ENCODE assay signal across 1 cellular context in the genomic region with DNA sequence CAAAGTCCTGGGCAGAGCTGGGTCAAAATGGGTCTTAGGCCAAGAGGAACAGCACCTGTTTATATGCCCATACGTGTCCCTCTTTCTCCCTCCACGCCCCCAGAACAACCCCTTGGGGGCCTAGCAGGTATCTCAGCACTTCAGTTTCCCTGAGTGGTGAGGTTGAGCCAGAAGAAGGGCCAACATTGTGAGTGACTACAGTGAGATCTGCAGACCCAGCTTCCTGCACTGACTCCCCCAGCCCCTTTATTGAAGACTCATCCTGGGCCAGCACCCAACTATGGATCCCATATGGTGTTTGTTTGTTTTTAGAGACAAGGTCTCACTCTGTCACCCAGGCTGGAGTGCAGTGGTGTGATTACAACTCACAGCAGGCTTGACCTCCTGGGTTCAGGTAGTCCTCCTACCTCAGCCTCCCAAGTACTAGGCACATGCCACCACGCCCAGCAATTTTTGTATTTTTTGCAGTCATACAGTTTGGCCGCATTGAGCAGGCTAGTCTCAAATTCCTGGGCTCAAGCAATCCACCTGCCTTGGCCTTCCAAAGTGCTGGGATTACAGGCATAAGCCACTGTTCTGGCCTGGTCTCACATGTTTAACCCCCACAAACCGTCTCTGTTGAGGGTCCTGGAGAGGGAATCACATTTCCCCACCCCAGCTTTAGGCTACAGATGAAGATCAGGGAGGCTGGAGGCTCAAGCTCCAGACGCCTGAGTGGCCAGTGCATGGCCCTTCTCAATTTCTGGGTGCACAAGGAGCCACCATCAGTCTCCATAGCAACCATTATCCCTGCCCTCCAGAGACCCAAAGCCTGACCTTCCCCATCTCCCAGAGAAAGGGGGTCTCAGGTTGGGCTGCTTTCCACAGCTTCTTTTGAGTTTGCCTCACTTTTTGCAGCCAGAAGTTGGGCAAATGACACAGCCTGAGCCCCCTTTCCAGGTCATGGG.
TF ChIP-seq lines count a peak whose summit lies in the region.

No MANE protein-coding gene starts in this region.

TF ChIP-seq in HepG2, 621 proteins besides CTCF, POLR2A, EP300 and RAD21:
- TF ChIP-seq ZNF768 (CRISPR knock-in tag; IDR thresholded peaks at IDR 0.05) (0 out of 2 replicates have a peak, but pooled peaks have one; percentile 0), TCF7L2 (IDR thresholded peaks at IDR 0.05; ENCODE audit: low read depth, low read length) (no peak)
- TF ChIP-seq, protein P1, sequence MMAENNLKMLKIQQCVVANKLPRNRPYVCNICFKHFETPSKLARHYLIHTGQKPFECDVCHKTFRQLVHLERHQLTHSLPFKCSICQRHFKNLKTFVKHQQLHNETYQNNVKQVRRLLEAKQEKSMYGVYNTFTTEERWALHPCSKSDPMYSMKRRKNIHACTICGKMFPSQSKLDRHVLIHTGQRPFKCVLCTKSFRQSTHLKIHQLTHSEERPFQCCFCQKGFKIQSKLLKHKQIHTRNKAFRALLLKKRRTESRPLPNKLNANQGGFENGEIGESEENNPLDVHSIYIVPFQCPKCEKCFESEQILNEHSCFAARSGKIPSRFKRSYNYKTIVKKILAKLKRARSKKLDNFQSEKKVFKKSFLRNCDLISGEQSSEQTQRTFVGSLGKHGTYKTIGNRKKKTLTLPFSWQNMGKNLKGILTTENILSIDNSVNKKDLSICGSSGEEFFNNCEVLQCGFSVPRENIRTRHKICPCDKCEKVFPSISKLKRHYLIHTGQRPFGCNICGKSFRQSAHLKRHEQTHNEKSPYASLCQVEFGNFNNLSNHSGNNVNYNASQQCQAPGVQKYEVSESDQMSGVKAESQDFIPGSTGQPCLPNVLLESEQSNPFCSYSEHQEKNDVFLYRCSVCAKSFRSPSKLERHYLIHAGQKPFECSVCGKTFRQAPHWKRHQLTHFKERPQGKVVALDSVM (CRISPR knock-in tag; IDR thresholded peaks at IDR 0.05): peak; percentile 96
